12 cellular contexts compared by ENCODE assay signal in the genomic region with DNA sequence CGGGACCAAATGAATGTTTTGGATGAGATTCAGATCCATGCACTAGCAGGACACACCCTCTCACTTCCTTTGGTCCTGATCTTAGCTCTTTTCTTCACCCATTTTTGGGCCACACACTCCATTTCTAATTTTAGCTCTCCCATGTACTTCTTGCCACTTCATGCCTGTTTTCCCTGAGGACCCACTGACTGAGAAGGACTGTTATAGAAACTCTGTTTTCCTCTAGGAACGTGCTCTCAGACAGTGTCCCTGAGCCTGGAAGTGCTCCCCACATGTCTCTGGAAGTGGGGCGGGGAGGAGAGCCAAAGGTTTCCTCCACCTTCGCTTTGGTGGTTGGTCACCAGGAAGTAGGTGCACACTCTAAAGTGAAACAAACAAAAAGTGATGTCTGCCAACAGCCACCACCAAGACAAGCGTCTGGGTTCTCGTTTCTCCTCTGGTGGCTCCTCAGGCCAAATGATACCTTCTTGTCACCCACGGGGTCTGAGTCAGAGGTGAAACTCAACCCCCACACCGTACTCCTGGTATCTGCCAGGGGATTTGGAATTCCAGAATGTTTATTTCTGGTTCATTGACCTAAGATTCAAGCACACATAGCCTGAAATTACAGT.
DNase-seq lines count a peak whose midpoint lies in the region; ATAC-seq and TF ChIP-seq lines count a peak whose summit lies in the region.
"Had no signal": no experiment of that assay in that cellular context is flagged by ENCODE, and none has a peak within 500 bp of the region (broad histone marks: within the 10 kb centered on the region; RNA-seq: fewer than 3 reads in every experiment).

No MANE protein-coding gene starts in this region.

- peaks cover 11 to 26% (median 15%) of the 10 kb centered on the region in 10 experiments for H3K4me1 ChIP-seq in BLaER1 treated with 17β-estradiol and CSF1 and Interleukin-3, amounts not matched to agents 10 nM and 100 nM
- peaks cover 0 to 17% of the 10 kb centered on the region in 2 donors for H3K4me1 ChIP-seq in muscle layer of duodenum (ENCODE audit: control insufficient read depth in 1 of 2, insufficient read depth in 2 of 2, low read length in 2 of 2)
- H3K4me1 ChIP-seq in testis = no peaks in the 10 kb centered on the region

- peak; percentile 9 for DNase-seq in NCI-H2171 (lab: John Stamatoyannopoulos, UW)
- DNase-seq in fibroblast of peridontal ligament (ENCODE audit: extremely low read depth) = peak; percentile 12
- DNase-seq in testis = no peak
- no peak for DNase-seq in NCI-H2081 (lab: John Stamatoyannopoulos, UW)
- DNase-seq: activated naive CD4-positive, alpha-beta T cell treated with anti-CD3 and anti-CD28 coated beads, Interleukin-2, amount 10 ng/mL, durations not matched to agents 7 days and 5 days; H7; head of caudate nucleus; naive thymus-derived CD4-positive, alpha-beta T cell had no signal

- H3K4me3 ChIP-seq in BLaER1 treated with 17β-estradiol and CSF1 and Interleukin-3, amounts not matched to agents 10 nM and 100 nM = no peak overlapping the region
- H3K4me3 ChIP-seq in muscle layer of duodenum (ENCODE audit: low read depth in 1 of 2, low read length in 2 of 2) (no peak overlapping the region), testis (no peak overlapping the region)

- H3K4me2 ChIP-seq in BLaER1 treated with 17β-estradiol and CSF1 and Interleukin-3, amounts not matched to agents 10 nM and 100 nM = peak overlapping the region; percentile 25 to 69 (median 58)

- no peak for TF ChIP-seq POLR2A in testis (IDR thresholded peaks at IDR 0.05)

- intact Hi-C loops in testis (cut with DNase I; ENCODE audit: low total_unique reads) = no loop called here

- H3K36me3 ChIP-seq in BLaER1 treated with 17β-estradiol and CSF1 and Interleukin-3, amounts not matched to agents 10 nM and 100 nM = peaks cover 0 to 91% (median 0%) of the 10 kb centered on the region in 11 experiments; a peak in 7 of 22 replicates
- H3K36me3 ChIP-seq in muscle layer of duodenum (ENCODE audit: control insufficient read depth in 1 of 2, insufficient read depth in 2 of 2, low read length in 2 of 2) = peaks cover 8 to 31% of the 10 kb centered on the region in 2 donors
- H3K36me3 ChIP-seq in testis (ENCODE audit: low read depth, missing control alignments) = no peaks in the 10 kb centered on the region

- WGBS in testis, 2 donors = 61 to 63% methylated on average over 8 of the region's 8 CpGs

- ATAC-seq in GM21390 (IDR thresholded peaks at IDR 0.05; ENCODE audit: unreplicated experiment) = no peak
- ATAC-seq in HG03378 (IDR thresholded peaks at IDR 0.05; ENCODE audit: unreplicated experiment) = no peak
- ATAC-seq: naive thymus-derived CD4-positive, alpha-beta T cell had no signal

- H3K9me3 ChIP-seq in BLaER1 treated with 17β-estradiol and CSF1 and Interleukin-3, amounts not matched to agents 10 nM and 100 nM (replicated peaks in 1 of 11) = peaks cover 11 to 30% (median 15%) of the 10 kb centered on the region in 11 experiments; a peak in 20 of 22 replicates
- H3K9me3 ChIP-seq in muscle layer of duodenum (ENCODE audit: control insufficient read depth in 1 of 2, low read length in 2 of 2) = no peaks in the 10 kb centered on the region
- H3K9me3 ChIP-seq in testis = no peaks in the 10 kb centered on the region

- no peak overlapping the region for H3K9ac ChIP-seq in BLaER1 treated with 17β-estradiol and CSF1 and Interleukin-3, amounts not matched to agents 10 nM and 100 nM

- H3K27ac ChIP-seq in BLaER1 treated with 17β-estradiol and CSF1 and Interleukin-3, amounts not matched to agents 10 nM and 100 nM = peak overlapping the region in 7 of 11 experiments; percentile 3 to 43 (median 33); a peak in 6 of 22 replicates
- H3K27ac ChIP-seq in muscle layer of duodenum (ENCODE audit: low read length) (peak overlapping the region; percentile 19), testis (peak overlapping the region in 1 of 2 donors; percentile 63)

- H3K27me3 ChIP-seq in BLaER1 treated with 17β-estradiol and CSF1 and Interleukin-3, amounts not matched to agents 10 nM and 100 nM = no peaks in the 10 kb centered on the region
- H3K27me3 ChIP-seq in muscle layer of duodenum (ENCODE audit: low read depth, low read length) (no peaks in the 10 kb centered on the region), testis (no peaks in the 10 kb centered on the region)

- H4K20me1 ChIP-seq in BLaER1 treated with 17β-estradiol and CSF1 and Interleukin-3, amounts not matched to agents 10 nM and 100 nM = no peaks in the 10 kb centered on the region

- no peak for TF ChIP-seq CTCF in testis (IDR thresholded peaks at IDR 0.05)

Comparison
In these comparisons a context has a peak if more than half of its experiments do, and no peak if none do; other contexts are left out.
1. DNase-seq: peak in NCI-H2171 (single experiment) and fibroblast of peridontal ligament (single experiment); none in testis (single experiment) and NCI-H2081 (0 of 2).